In the genomic region with DNA sequence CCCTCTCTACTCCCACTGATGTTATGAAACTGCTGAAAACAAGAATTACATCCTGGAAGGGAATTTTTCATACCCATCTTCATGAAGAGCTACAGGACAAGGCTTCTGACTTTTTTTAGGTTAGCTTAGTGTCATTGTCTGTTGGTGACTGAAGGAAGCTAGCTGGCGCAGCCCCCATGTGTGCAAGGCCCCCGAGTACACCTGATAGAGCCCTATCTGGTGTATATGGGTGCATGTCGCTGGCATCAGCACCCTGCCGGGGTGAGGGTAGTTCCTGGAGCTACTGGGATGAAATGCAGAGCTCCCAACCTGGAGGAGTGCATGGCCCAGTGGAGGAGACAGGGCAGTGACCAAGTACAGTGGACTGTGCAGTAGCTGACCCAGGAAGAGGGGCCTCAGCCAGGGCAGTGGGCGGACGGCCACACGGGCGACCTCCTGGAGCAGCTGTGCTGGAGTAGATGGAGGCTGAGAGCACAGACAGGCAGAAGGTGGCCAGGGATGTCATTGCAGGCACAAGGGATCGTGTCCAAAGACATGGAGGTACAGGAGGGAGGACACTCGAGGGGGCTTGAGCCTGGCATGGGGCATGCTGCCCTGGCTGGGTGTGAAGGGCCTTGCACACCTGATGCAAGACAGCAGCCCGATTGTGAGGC, we compare ENCODE assay signal across 22 cellular contexts. TPM values are rescaled to one million over a fixed set of nuclear protein-coding genes. Genes with fewer than 3 reads are reported as not detected.
A peak's percentile ranks its signal among the peaks of the same experiment; 100 is the strongest.
DNase-seq lines count a peak whose midpoint lies in the region; ATAC-seq, FAIRE-seq and TF ChIP-seq lines count a peak whose summit lies in the region.
"Had no signal": no experiment of that assay in that cellular context is flagged by ENCODE, and none has a peak within 500 bp of the region (broad histone marks: within the 10 kb centered on the region; RNA-seq: fewer than 3 reads in every experiment).

No MANE protein-coding gene starts in this region.

- H3K4me3 ChIP-seq in endodermal cell (ENCODE audit: low read length) (no peak overlapping the region), pancreas (no peak overlapping the region), vagina (no peak overlapping the region)
- H3K4me3 ChIP-seq: adrenal gland had no signal

- 94 to 97% methylated on average over 10 to 11 of the region's 11 CpGs for WGBS in endodermal cell (ENCODE audit: insufficient coverage in 1 of 2, insufficient read length in 1 of 2), 2 experiments
- WGBS in pancreas, 2 donors, result 60 to 64% methylated on average over 11 of the region's 11 CpGs

- DNase-seq in cardiac septum (ENCODE audit: low spot score) (peak; percentile 1), Right ventricle myocardium superior (no peak), endodermal cell (no peak), pancreas (peak in 2 of 6 donors; percentile 24 to 62), vagina (ENCODE audit: extremely low spot score in 2 of 2) (no peak), natural killer cell (no peak)
- no peak for DNase-seq in activated T-helper 2 cell treated with anti-CD3 and anti-CD28 coated beads, Interferon-gamma antibody, Interleukin-2, Interleukin-4, amounts not matched to agents 10 μg/mL and 5 μg/mL and 100 μg/mL, durations not matched to agents 14 hours and 24 hours and 36 hours (ENCODE audit: low spot score)
- DNase-seq: activated CD4-positive, alpha-beta T cell treated with anti-CD3 and anti-CD28 coated beads, Interleukin-2, amount 50 U/mL, for 4 hours; activated T-cell treated with anti-CD3 and anti-CD28 coated beads, Interleukin-2, amount 50 U/mL, for 4 hours; adrenal gland; CD4-positive, alpha-beta T cell; central memory CD4-positive, alpha-beta T cell; DND-41; hippocampal formation; NCI-H2227 treated with DMSO at 0.1 percent for 48 hours; NK-92 treated with Interleukin-12 subunit alpha and Interleukin-12 subunit beta, amount 100 ng/mL, for 24 hours; stimulated activated CD4-positive, alpha-beta T cell treated with anti-CD3 and anti-CD28 coated beads, Interleukin-12 subunit alpha, Interleukin-12 subunit beta, amount 100 ng/mL, for 4 hours; SW 1271 had no signal

- no peak for ATAC-seq in Right ventricle myocardium superior (ENCODE audit: poor library complexity)
- no peak for ATAC-seq in pancreas
- ATAC-seq in natural killer cell, result no peak
- no peak for ATAC-seq in GM18502 (IDR thresholded peaks at IDR 0.05; ENCODE audit: poor library complexity, unreplicated experiment)
- ATAC-seq: activated T-cell treated with anti-CD3 and anti-CD28 coated beads, Interleukin-2, amount 50 U/mL, for 4 hours; HCT116; stimulated activated memory B cell treated with anti-CD40 and anti-IgM and Interleukin-4, amounts not matched to agents 10 μg/mL and 1 μg/mL and 100 μg/mL, for 72 hours had no signal

- H3K4me1 ChIP-seq in endodermal cell (ENCODE audit: control insufficient read depth, insufficient read depth, low read length) (peaks cover 14% of the 10 kb centered on the region), pancreas (peaks cover 74 to 87% (median 85%) of the 10 kb centered on the region in 3 donors), vagina (peaks cover 66% of the 10 kb centered on the region)

- H3K9ac ChIP-seq in endodermal cell (ENCODE audit: extremely low read depth, low read length, poor library complexity, severe bottlenecking), result no peak overlapping the region

- intact Hi-C loops in cardiac septum (cut with DNase I) (no loop called here), Right ventricle myocardium superior (cut with DNase I) (loop anchor here (5.0 kb wide), 1 partner anchor 56 kb away; no protein-coding TSS in a partner anchor), pancreas (cut with DNase I) (loop anchor here in 1 of 3 donors (5.0 kb wide), 1 partner anchor 51 kb away; no protein-coding TSS in a partner anchor), vagina (cut with DNase I) (no loop called here), natural killer cell (cut with micrococcal nuclease) (no loop called here)
- intact Hi-C loops in activated T-helper 2 cell treated with anti-CD3 and anti-CD28 coated beads, Interferon-gamma antibody, Interleukin-2, Interleukin-4, amounts not matched to agents 10 μg/mL and 5 μg/mL and 100 μg/mL, durations not matched to agents 14 hours and 24 hours and 36 hours (cut with micrococcal nuclease), result no loop called here

- H3K9me3 ChIP-seq in endodermal cell (ENCODE audit: control insufficient read depth, low read length) (no peaks in the 10 kb centered on the region), pancreas (no peaks in the 10 kb centered on the region), vagina (no peaks in the 10 kb centered on the region)
- H3K9me3 ChIP-seq: adrenal gland had no signal

- H3K9me3 Mint-ChIP-seq in endodermal cell (no peaks in the 10 kb centered on the region), natural killer cell (no peaks in the 10 kb centered on the region)
- no peaks in the 10 kb centered on the region for H3K9me3 Mint-ChIP-seq in activated T-helper 2 cell treated with anti-CD3 and anti-CD28 coated beads, Interferon-gamma antibody, Interleukin-2, Interleukin-4, amounts not matched to agents 10 μg/mL and 5 μg/mL and 100 μg/mL, durations not matched to agents 14 hours and 24 hours and 36 hours
- H3K9me3 Mint-ChIP-seq: activated T-cell treated with anti-CD3 and anti-CD28 coated beads, Interleukin-2, amount 50 U/mL, for 4 hours; CD4-positive, alpha-beta T cell; stimulated activated memory B cell treated with anti-CD40 and anti-IgM and Interleukin-4, amounts not matched to agents 10 μg/mL and 1 μg/mL and 100 μg/mL, for 72 hours had no signal

- H3K27ac ChIP-seq in endodermal cell (ENCODE audit: low read depth, low read length) (no peak overlapping the region), pancreas (peak overlapping the region; percentile 66 to 86 (median 72)), vagina (peak overlapping the region; percentile 71)

- H3K27me3 Mint-ChIP-seq in endodermal cell (ENCODE audit: insufficient read depth) (no peaks in the 10 kb centered on the region), natural killer cell (ENCODE audit: low read depth in 2 of 2) (no peaks in the 10 kb centered on the region)
- no peaks in the 10 kb centered on the region for H3K27me3 Mint-ChIP-seq in activated T-helper 2 cell treated with anti-CD3 and anti-CD28 coated beads, Interferon-gamma antibody, Interleukin-2, Interleukin-4, amounts not matched to agents 10 μg/mL and 5 μg/mL and 100 μg/mL, durations not matched to agents 14 hours and 24 hours and 36 hours (ENCODE audit: low read depth)
- H3K27me3 Mint-ChIP-seq: CD4-positive, alpha-beta T cell; stimulated activated memory B cell treated with anti-CD40 and anti-IgM and Interleukin-4, amounts not matched to agents 10 μg/mL and 1 μg/mL and 100 μg/mL, for 72 hours had no signal

- H3K36me3 ChIP-seq in endodermal cell (ENCODE audit: control insufficient read depth, insufficient read depth, low read length) (no peaks in the 10 kb centered on the region), pancreas (no peaks in the 10 kb centered on the region), vagina (no peaks in the 10 kb centered on the region)
- H3K36me3 ChIP-seq: adrenal gland had no signal

- no peak for FAIRE-seq in pancreas (lab: Jason Lieb, UNC)
- FAIRE-seq: GM19239 had no signal

- H3K36me3 Mint-ChIP-seq in endodermal cell (ENCODE audit: low read depth) (no peaks in the 10 kb centered on the region), natural killer cell (no peaks in the 10 kb centered on the region)
- H3K36me3 Mint-ChIP-seq in activated T-helper 2 cell treated with anti-CD3 and anti-CD28 coated beads, Interferon-gamma antibody, Interleukin-2, Interleukin-4, amounts not matched to agents 10 μg/mL and 5 μg/mL and 100 μg/mL, durations not matched to agents 14 hours and 24 hours and 36 hours (ENCODE audit: low read depth), result no peaks in the 10 kb centered on the region
- H3K36me3 Mint-ChIP-seq: stimulated activated memory B cell treated with anti-CD40 and anti-IgM and Interleukin-4, amounts not matched to agents 10 μg/mL and 1 μg/mL and 100 μg/mL, for 72 hours had no signal

- TF ChIP-seq CTCF in endodermal cell (conservative IDR thresholded peaks at IDR 0.05), result no peak
- no peak for TF ChIP-seq CTCF in pancreas (IDR thresholded peaks at IDR 0.05)
- no peak for TF ChIP-seq CTCF in vagina (IDR thresholded peaks at IDR 0.05)
- TF ChIP-seq CTCF in natural killer cell (IDR thresholded peaks at IDR 0.05), result no peak

- TF ChIP-seq POLR2A in vagina (IDR thresholded peaks at IDR 0.05), result no peak

- peaks cover 48% of the 10 kb centered on the region for H3K4me1 Mint-ChIP-seq in endodermal cell
- H3K4me1 Mint-ChIP-seq in natural killer cell, result peaks cover 8 to 15% of the 10 kb centered on the region in 2 donors
- peaks cover 11% of the 10 kb centered on the region for H3K4me1 Mint-ChIP-seq in activated T-helper 2 cell treated with anti-CD3 and anti-CD28 coated beads, Interferon-gamma antibody, Interleukin-2, Interleukin-4, amounts not matched to agents 10 μg/mL and 5 μg/mL and 100 μg/mL, durations not matched to agents 14 hours and 24 hours and 36 hours (ENCODE audit: low read depth)

- H3K4me3 Mint-ChIP-seq in endodermal cell, result no peak overlapping the region
- H3K4me3 Mint-ChIP-seq in natural killer cell, result no peak overlapping the region
- no peak overlapping the region for H3K4me3 Mint-ChIP-seq in activated T-helper 2 cell treated with anti-CD3 and anti-CD28 coated beads, Interferon-gamma antibody, Interleukin-2, Interleukin-4, amounts not matched to agents 10 μg/mL and 5 μg/mL and 100 μg/mL, durations not matched to agents 14 hours and 24 hours and 36 hours (ENCODE audit: low read depth)
- H3K4me3 Mint-ChIP-seq: activated T-cell treated with anti-CD3 and anti-CD28 coated beads, Interleukin-2, amount 50 U/mL, for 4 hours; CD4-positive, alpha-beta T cell; stimulated activated memory B cell treated with anti-CD40 and anti-IgM and Interleukin-4, amounts not matched to agents 10 μg/mL and 1 μg/mL and 100 μg/mL, for 72 hours had no signal

- H3K27me3 ChIP-seq in endodermal cell (ENCODE audit: control insufficient read depth, insufficient read depth, low read length, poor library complexity, severe bottlenecking), result no peaks in the 10 kb centered on the region
- H3K27me3 ChIP-seq in pancreas, result no peaks in the 10 kb centered on the region
- no peaks in the 10 kb centered on the region for H3K27me3 ChIP-seq in vagina
- H3K27me3 ChIP-seq: adrenal gland had no signal

- H3K27ac Mint-ChIP-seq in endodermal cell (peak overlapping the region; percentile 79), natural killer cell (no peak overlapping the region)
- H3K27ac Mint-ChIP-seq in activated T-helper 2 cell treated with anti-CD3 and anti-CD28 coated beads, Interferon-gamma antibody, Interleukin-2, Interleukin-4, amounts not matched to agents 10 μg/mL and 5 μg/mL and 100 μg/mL, durations not matched to agents 14 hours and 24 hours and 36 hours, result no peak overlapping the region
- H3K27ac Mint-ChIP-seq: CD4-positive, alpha-beta T cell; stimulated activated memory B cell treated with anti-CD40 and anti-IgM and Interleukin-4, amounts not matched to agents 10 μg/mL and 1 μg/mL and 100 μg/mL, for 72 hours had no signal

RNA-seq across cellular contexts. Expression of gene IMPA2, which starts 12.1 kb away (rescaled TPM):
- total RNA-seq in cardiac septum (19.9 TPM), Right ventricle myocardium superior (85.8 TPM), endodermal cell (10 to 100 TPM; 68.0 to 88.9 TPM), pancreas (100 to 1,000 TPM; 140 to 286 (median 208) TPM), vagina (128 TPM), natural killer cell (1 to 10 TPM; 2.7 to 6.6 (median 3.6) TPM)
- 62.2 TPM for polyA plus RNA-seq in endodermal cell (2013, experiment 1 of 2)
- 51.6 TPM for polyA plus RNA-seq in endodermal cell (2013, experiment 2 of 2)
- polyA plus RNA-seq in pancreas, result 100 to 1,000 TPM in 1 of 2 donors, 10 to 100 TPM in 1; 93.5 to 130 TPM
- total RNA-seq in activated T-helper 2 cell treated with anti-CD3 and anti-CD28 coated beads, Interferon-gamma antibody, Interleukin-2, Interleukin-4, amounts not matched to agents 10 μg/mL and 5 μg/mL and 100 μg/mL, durations not matched to agents 14 hours and 24 hours and 36 hours, result 17.4 and 22.2 TPM in 2 replicates
